1 cellular context compared by ENCODE assay signal in the genomic region with DNA sequence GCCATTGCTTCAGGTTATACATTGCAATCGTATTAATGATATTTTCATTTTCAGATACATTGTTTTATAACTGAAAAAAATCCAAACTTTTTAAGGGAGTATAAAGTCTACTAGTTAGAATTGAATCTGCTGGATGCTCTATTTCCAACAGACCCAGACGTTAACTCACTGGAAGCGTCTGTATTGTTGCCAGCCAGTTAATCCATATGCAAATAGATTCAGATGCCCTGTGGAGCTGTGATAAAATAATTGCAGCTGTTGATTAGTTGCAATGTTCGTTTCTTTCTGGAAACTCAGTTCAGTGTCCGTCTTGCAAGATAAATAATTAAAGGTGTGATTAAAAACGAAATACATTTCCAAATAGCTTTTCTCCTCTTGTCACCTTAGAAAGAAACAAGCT.
TF ChIP-seq lines count a peak whose summit lies in the region.

No MANE protein-coding gene starts in this region.

TF ChIP-seq in GM23338, 12 proteins besides CTCF, POLR2A, EP300 and RAD21 (continued from another document):
- TF ChIP-seq REST (IDR thresholded peaks at IDR 0.05; ENCODE audit: unreplicated experiment) (no peak), ZNF331 (CRISPR knock-in tag; IDR thresholded peaks at IDR 0.05; ENCODE audit: low read depth) (no peak), CREB1 (CRISPR knock-in tag; IDR thresholded peaks at IDR 0.05; ENCODE audit: low read depth) (no peak), ZNF462 (CRISPR knock-in tag; IDR thresholded peaks at IDR 0.05) (no peak), EZH2 (IDR thresholded peaks at IDR 0.05; ENCODE audit: low read depth, unreplicated experiment) (no peak), POLR2AphosphoS5 (IDR thresholded peaks at IDR 0.05; ENCODE audit: low read depth) (no peak), STAT1 (IDR thresholded peaks at IDR 0.05; ENCODE audit: unreplicated experiment) (no peak), EZH2phosphoT487 (IDR thresholded peaks at IDR 0.05; ENCODE audit: unreplicated experiment) (no peak)
